ENCODE assay signal across 22 cellular contexts in genomic region chr3:66233033-66233432, GRCh38. TPM values are rescaled to one million over a fixed set of nuclear protein-coding genes. Genes with fewer than 3 reads are reported as not detected.
A peak's percentile ranks its signal among the peaks of the same experiment; 100 is the strongest.
DNase-seq lines count a peak whose midpoint lies in the region; ATAC-seq, FAIRE-seq and TF ChIP-seq lines count a peak whose summit lies in the region.
"Had no signal": no experiment of that assay in that cellular context is flagged by ENCODE, and none has a peak within 500 bp of the region (broad histone marks: within the 10 kb centered on the region; RNA-seq: fewer than 3 reads in every experiment).

No MANE protein-coding gene starts in this region.

- ATAC-seq in left colon (peak; percentile 85), pancreas (no peak), HG03442 (IDR thresholded peaks at IDR 0.05; ENCODE audit: unreplicated experiment) (no peak)
- ATAC-seq: CD8-positive, alpha-beta T cell had no signal

- WGBS in SK-N-SH (ENCODE audit: low lambda C conversion rate) = 65% methylated on average over 4 of the region's 4 CpGs
- WGBS in pancreas, 2 donors = 73 to 75% methylated on average over 4 of the region's 4 CpGs

- no peak overlapping the region for H3K4me2 ChIP-seq in MM.1S (ENCODE audit: low read depth, low read length)
- H3K4me2 ChIP-seq in SK-N-SH = no peak overlapping the region
- H3K4me2 ChIP-seq: BLaER1 had no signal

- H3K27me3 ChIP-seq in A673 (replicated peaks; ENCODE audit: insufficient read depth, low read depth, low read length, poor library complexity) = no peaks in the 10 kb centered on the region
- no peaks in the 10 kb centered on the region for H3K27me3 ChIP-seq in MM.1S (replicated peaks; ENCODE audit: insufficient read depth, low read length)
- H3K27me3 ChIP-seq in SK-N-SH (ENCODE audit: insufficient read depth) = no peaks in the 10 kb centered on the region
- no peaks in the 10 kb centered on the region for H3K27me3 ChIP-seq in pancreas
- H3K27me3 ChIP-seq: BLaER1 had no signal

- H3F3A ChIP-seq in MM.1S (ENCODE audit: insufficient read depth, low read length) = no peaks in the 10 kb centered on the region
- H3F3A ChIP-seq in SK-N-SH (replicated peaks; ENCODE audit: insufficient read depth) = no peaks in the 10 kb centered on the region

- no peak overlapping the region for H3K9ac ChIP-seq in MM.1S (ENCODE audit: low read length)
- no peak overlapping the region for H3K9ac ChIP-seq in SK-N-SH
- H3K9ac ChIP-seq: BLaER1, GM23248 had no signal

- H3K36me3 ChIP-seq in A673 (ENCODE audit: insufficient read depth, low read length, poor library complexity, severe bottlenecking) = no peaks in the 10 kb centered on the region
- no peaks in the 10 kb centered on the region for H3K36me3 ChIP-seq in MM.1S (replicated peaks; ENCODE audit: insufficient read depth, low read length)
- peaks cover 0 to 3% of the 10 kb centered on the region in 2 experiments for H3K36me3 ChIP-seq in SK-N-SH (replicated peaks in 1 of 2; ENCODE audit: control insufficient read depth in 1 of 2, insufficient read depth in 2 of 2, low read length in 1 of 2)
- H3K36me3 ChIP-seq in pancreas = no peaks in the 10 kb centered on the region

- no peak for TF ChIP-seq RAD21 in SK-N-SH (IDR thresholded peaks at IDR 0.05; ENCODE audit: low read length)

- CTCF ChIA-PET in A673 (lab: Charles Lee) (no interaction called here), SK-N-SH (lab: Yijun Ruan, JAX) (interaction anchor here (1.0 kb wide), 1 partner anchor 21 kb away, joined by 7 read pairs; no protein-coding TSS in a partner anchor)

- no peak for FAIRE-seq in pancreas (lab: Jason Lieb, UNC)
- FAIRE-seq: G401.6, GM12892, H1 had no signal

- H3K4me1 ChIP-seq in A673 (ENCODE audit: insufficient read depth, low read length, poor library complexity, severe bottlenecking) (peaks cover 9% of the 10 kb centered on the region), MM.1S (ENCODE audit: low read length) (no peaks in the 10 kb centered on the region), SK-N-SH (ENCODE audit: control insufficient read depth in 1 of 2, insufficient read depth in 2 of 2, low read depth in 1 of 2, low read length in 1 of 2) (peaks cover 0 to 9% of the 10 kb centered on the region in 2 experiments; a peak in 2 of 4 replicates), pancreas (no peaks in the 10 kb centered on the region)
- H3K4me1 ChIP-seq: Caco-2 had no signal

- DNase-seq in A673 (ENCODE audit: low spot score) (peak; percentile 9), MM.1S (peak; percentile 2), SK-N-SH (peak; percentile 39), left colon (no peak), pancreas (no peak), A172 (ENCODE audit: low spot score) (no peak)
- no peak for DNase-seq in stimulated activated CD4-positive, alpha-beta T cell treated with anti-CD3 and anti-CD28 coated beads, Interleukin-4, amount 100 ng/mL, for 24 hours
- DNase-seq: 8988T; Caco-2; CD4-positive, CD25-positive, alpha-beta regulatory T cell; CD8-positive, alpha-beta T cell; DMS153; DND-41; GM23248; H7; HCEC 1CT had no signal

- POLR2A ChIA-PET in A673 (lab: Charles Lee; ENCODE audit: low non-redundant PET) (no interaction called here), SK-N-SH (lab: Yijun Ruan, JAX) (no interaction called here)

- H4K20me1 ChIP-seq in MM.1S (ENCODE audit: insufficient read depth, low read length) (no peaks in the 10 kb centered on the region), SK-N-SH (ENCODE audit: insufficient read depth) (no peaks in the 10 kb centered on the region)

- H2AFZ ChIP-seq in MM.1S (ENCODE audit: low read length) = no peak overlapping the region
- H2AFZ ChIP-seq in SK-N-SH (ENCODE audit: low read depth) = no peak overlapping the region
- H2AFZ ChIP-seq: GM23248 had no signal

- H3K27ac ChIP-seq in A673 (ENCODE audit: low read depth, low read length, poor library complexity, severe bottlenecking) = no peak overlapping the region
- H3K27ac ChIP-seq in MM.1S (ENCODE audit: low read length) = no peak overlapping the region
- H3K27ac ChIP-seq in SK-N-SH (ENCODE audit: low read depth in 2 of 2, low read length in 1 of 2) = no peak overlapping the region; a peak in 1 of 4 replicates
- no peak overlapping the region for H3K27ac ChIP-seq in pancreas
- H3K27ac ChIP-seq: BLaER1, C4-2B, GM23248 had no signal

- H3K4me3 ChIP-seq in A673 (ENCODE audit: low read depth, low read length, poor library complexity, severe bottlenecking) = no peak overlapping the region
- no peak overlapping the region for H3K4me3 ChIP-seq in MM.1S (ENCODE audit: low read length)
- H3K4me3 ChIP-seq in SK-N-SH (ENCODE audit: low read depth in 2 of 2, low read length in 1 of 2) = no peak overlapping the region; a peak in 1 of 4 replicates
- no peak overlapping the region for H3K4me3 ChIP-seq in pancreas
- H3K4me3 ChIP-seq: BLaER1, GM23248 had no signal

- BruUV-seq in A673 (replicated peaks; lab: Mats Ljungman, UMichigan) = no TSS peak

- H3K9me3 ChIP-seq in A673 (ENCODE audit: low read depth, low read length, poor library complexity, severe bottlenecking) (no peaks in the 10 kb centered on the region), MM.1S (replicated peaks; ENCODE audit: insufficient read depth, low read length) (no peaks in the 10 kb centered on the region), SK-N-SH (no peaks in the 10 kb centered on the region), pancreas (no peaks in the 10 kb centered on the region)
- H3K9me3 ChIP-seq: Caco-2 had no signal

- H3K79me2 ChIP-seq in MM.1S (ENCODE audit: low read length) (0 out of 2 replicates have a peak, but pooled peaks cover 3% of the 10 kb centered on the region), SK-N-SH (ENCODE audit: insufficient read depth) (peaks cover 20% of the 10 kb centered on the region; the same call in 1 of the 2 replicates)

- intact Hi-C loops in A673 (cut with micrococcal nuclease; ENCODE audit: unreplicated experiment) = no loop called here
- intact Hi-C loops in left colon (cut with DNase I, micrococcal nuclease) = no loop called here
- intact Hi-C loops in pancreas (cut with DNase I) = no loop called here

- no peak for TF ChIP-seq CTCF in A673 (conservative IDR thresholded peaks at IDR 0.05; ENCODE audit: low read depth, low read length)
- TF ChIP-seq CTCF in MM.1S (IDR thresholded peaks at IDR 0.05; ENCODE audit: low read length) = no peak
- no peak for TF ChIP-seq CTCF in SK-N-SH (IDR thresholded peaks at IDR 0.05)
- no peak for TF ChIP-seq CTCF in pancreas (IDR thresholded peaks at IDR 0.05)

- no peaks in the 10 kb centered on the region for H3K9me2 ChIP-seq in MM.1S (replicated peaks; ENCODE audit: insufficient read depth, low read length)
- no peaks in the 10 kb centered on the region for H3K9me2 ChIP-seq in SK-N-SH

- TF ChIP-seq EP300 in SK-N-SH (IDR thresholded peaks at IDR 0.05; ENCODE audit: borderline replicate concordance in 1 of 2, low read depth in 1 of 2, low read length in 1 of 2) = peak in 1 of 2 experiments; percentile 29; a peak in 1 of 4 replicates

TF ChIP-seq in SK-N-SH, 30 proteins besides CTCF, POLR2A, EP300 and RAD21:
- TF ChIP-seq ELF1 (IDR thresholded peaks at IDR 0.05) (no peak), MEF2A (IDR thresholded peaks at IDR 0.05; ENCODE audit: borderline replicate concordance, low read depth) (no peak), NFIC (IDR thresholded peaks at IDR 0.05; ENCODE audit: borderline replicate concordance) (no peak), EZH2phosphoT487 (IDR thresholded peaks at IDR 0.05; ENCODE audit: borderline replicate concordance, low read depth) (no peak), FOXJ3 (CRISPR knock-in tag; IDR thresholded peaks at IDR 0.05) (no peak), RXRA (IDR thresholded peaks at IDR 0.05; ENCODE audit: borderline replicate concordance, low read depth) (no peak), USF1 (IDR thresholded peaks at IDR 0.05; ENCODE audit: borderline replicate concordance, low read depth) (no peak)
- TF ChIP-seq, protein P1, sequence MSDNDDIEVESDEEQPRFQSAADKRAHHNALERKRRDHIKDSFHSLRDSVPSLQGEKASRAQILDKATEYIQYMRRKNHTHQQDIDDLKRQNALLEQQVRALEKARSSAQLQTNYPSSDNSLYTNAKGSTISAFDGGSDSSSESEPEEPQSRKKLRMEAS (IDR thresholded peaks at IDR 0.05; ENCODE audit: low read depth) = no peak

RNA-seq across cellular contexts. Expression of gene SLC25A26, which starts 12.2 kb away (rescaled TPM):
- total RNA-seq in A673 (2021) (8.9 and 10.7 TPM in 2 replicates), left colon (10 to 100 TPM; 17.2 to 18.9 TPM), pancreas (10 to 100 TPM in 2 of 6 donors, 1 to 10 TPM in 4; 9.3 to 13.6 (median 9.9) TPM)
- polyA plus RNA-seq in SK-N-SH (2012; rRNA removed) (31.8 and 36.3 TPM in 2 replicates), pancreas (10 to 100 TPM in 1 of 2 donors, 1 to 10 TPM in 1; 5.1 to 13.0 TPM)
- polyA plus RNA-seq in SK-N-SH (2012; cell fraction: cytosol; rRNA removed) = 37.1 and 43.9 TPM in 2 replicates
- polyA plus RNA-seq in SK-N-SH (2012; cell fraction: nucleus; rRNA removed) = 16.3 and 17.5 TPM in 2 replicates
- 21.5 and 22.1 TPM in 2 replicates for total RNA-seq in A172 (2014; rRNA removed; shearing (Covaris generic))

Comparison
In these comparisons a context has a peak if more than half of its experiments do, and no peak if none do; other contexts are left out.
1. DNase-seq: peak in A673 (single experiment), MM.1S (single experiment) and SK-N-SH (single experiment); none in left colon (0 of 2), pancreas (0 of 6), stimulated activated CD4-positive, alpha-beta T cell treated with anti-CD3 and anti-CD28 coated beads, Interleukin-4, amount 100 ng/mL, for 24 hours (single experiment) and A172 (single experiment).